11 cellular contexts compared by ENCODE assay signal in genomic region chr6:20266851-20267608, GRCh38. TPM values are rescaled to one million over a fixed set of nuclear protein-coding genes. Genes with fewer than 3 reads are reported as not detected.
DNase-seq lines count a peak whose midpoint lies in the region; ATAC-seq and TF ChIP-seq lines count a peak whose summit lies in the region.
"Had no signal": no experiment of that assay in that cellular context is flagged by ENCODE, and none has a peak within 500 bp of the region (broad histone marks: within the 10 kb centered on the region; RNA-seq: fewer than 3 reads in every experiment).

No MANE protein-coding gene starts in this region.

- H3K36me3 Mint-ChIP-seq in activated naive CD4-positive, alpha-beta T cell treated with anti-CD3 and anti-CD28 coated beads for 36 hours (ENCODE audit: low read depth), result no peaks in the 10 kb centered on the region
- no peaks in the 10 kb centered on the region for H3K36me3 Mint-ChIP-seq in stimulated activated effector memory CD8-positive, alpha-beta T cell treated with anti-CD3 and anti-CD28 coated beads, Interleukin-12 subunit alpha, Interleukin-12 subunit beta, amount 100 ng/mL, for 72 hours

- H3K4me3 Mint-ChIP-seq in activated naive CD4-positive, alpha-beta T cell treated with anti-CD3 and anti-CD28 coated beads for 36 hours, result no peak overlapping the region
- H3K4me3 Mint-ChIP-seq in stimulated activated effector memory CD8-positive, alpha-beta T cell treated with anti-CD3 and anti-CD28 coated beads, Interleukin-12 subunit alpha, Interleukin-12 subunit beta, amount 100 ng/mL, for 72 hours, result peak overlapping the region; percentile 3
- H3K4me3 Mint-ChIP-seq: neural crest cell had no signal

- H4K20me1 ChIP-seq in PC-3 (ENCODE audit: low read length), result no peaks in the 10 kb centered on the region

- peak overlapping the region; percentile 60 for H2AFZ ChIP-seq in PC-3 (ENCODE audit: low read length)

- POLR2A ChIA-PET in PC-3 (lab: Charles Lee; ENCODE audit: unreplicated experiment), result no interaction called here

- peak overlapping the region; percentile 48 for H3K4me2 ChIP-seq in PC-3 (ENCODE audit: low read length)

- no peak overlapping the region for H3K27ac Mint-ChIP-seq in activated naive CD4-positive, alpha-beta T cell treated with anti-CD3 and anti-CD28 coated beads for 36 hours
- H3K27ac Mint-ChIP-seq in stimulated activated effector memory CD8-positive, alpha-beta T cell treated with anti-CD3 and anti-CD28 coated beads, Interleukin-12 subunit alpha, Interleukin-12 subunit beta, amount 100 ng/mL, for 72 hours, result peak overlapping the region; percentile 29

- H3K27me3 ChIP-seq in PC-3 (ENCODE audit: low read length), result no peaks in the 10 kb centered on the region
- H3K27me3 ChIP-seq: ascending aorta had no signal

- no peaks in the 10 kb centered on the region for H3F3A ChIP-seq in PC-3 (ENCODE audit: low read length, unreplicated experiment)

- no peak for TF ChIP-seq CTCF in PC-3 (conservative IDR thresholded peaks at IDR 0.05; ENCODE audit: low read depth, low read length)

- no TSS peak for BruUV-seq in PC-3 (replicated peaks; lab: Mats Ljungman, UMichigan)

- no peaks in the 10 kb centered on the region for H3K79me2 ChIP-seq in PC-3 (ENCODE audit: low read length)

- peak overlapping the region; percentile 94 for H3K27ac ChIP-seq in PC-3 (ENCODE audit: low read length)
- H3K27ac ChIP-seq: ascending aorta had no signal

- H3K4me3 ChIP-seq in PC-3 (ENCODE audit: low read length), result no peak overlapping the region
- H3K4me3 ChIP-seq: ascending aorta had no signal

- intact Hi-C loops in activated naive CD4-positive, alpha-beta T cell treated with anti-CD3 and anti-CD28 coated beads for 36 hours (cut with micrococcal nuclease), result loop anchor here (2.0 kb wide), 2 partner anchors 54 to 64 kb away; partner anchors contain the start of gene MBOAT1
- intact Hi-C loops in PC-3 (cut with micrococcal nuclease), result no loop called here

- H3K9me2 ChIP-seq in PC-3 (replicated peaks; ENCODE audit: low read length), result no peaks in the 10 kb centered on the region

- H3K27me3 Mint-ChIP-seq in activated naive CD4-positive, alpha-beta T cell treated with anti-CD3 and anti-CD28 coated beads for 36 hours (ENCODE audit: low read depth), result no peaks in the 10 kb centered on the region

- H3K9ac ChIP-seq in PC-3 (ENCODE audit: low read length), result peak overlapping the region; percentile 59

- H3K36me3 ChIP-seq in PC-3 (ENCODE audit: low read depth, low read length), result no peaks in the 10 kb centered on the region
- H3K36me3 ChIP-seq: ascending aorta had no signal

- peak; percentile 30 for DNase-seq in activated naive CD4-positive, alpha-beta T cell treated with anti-CD3 and anti-CD28 coated beads for 36 hours
- no peak for DNase-seq in activated naive CD4-positive, alpha-beta T cell (lab: John Stamatoyannopoulos, UW)
- DNase-seq in PC-3 (peak; percentile 87), left lobe of liver (ENCODE audit: low spot score) (no peak)
- no peak for DNase-seq in stimulated activated effector memory CD8-positive, alpha-beta T cell treated with anti-CD3 and anti-CD28 coated beads, Interleukin-12 subunit alpha, Interleukin-12 subunit beta, amount 100 ng/mL, for 72 hours (ENCODE audit: low spot score in 2 of 2)
- no peak for DNase-seq in activated CD4-positive, CD25-positive, alpha-beta regulatory T cell (lab: John Stamatoyannopoulos, UW)
- DNase-seq: MM.1S had no signal

- 0 out of 2 replicates have a peak, but pooled peaks cover 5% of the 10 kb centered on the region for H3K9me3 ChIP-seq in PC-3 (ENCODE audit: low read length)
- H3K9me3 ChIP-seq: ascending aorta had no signal

- H3K9me3 Mint-ChIP-seq in activated naive CD4-positive, alpha-beta T cell treated with anti-CD3 and anti-CD28 coated beads for 36 hours, result peaks cover 1% of the 10 kb centered on the region
- H3K9me3 Mint-ChIP-seq in stimulated activated effector memory CD8-positive, alpha-beta T cell treated with anti-CD3 and anti-CD28 coated beads, Interleukin-12 subunit alpha, Interleukin-12 subunit beta, amount 100 ng/mL, for 72 hours, result no peaks in the 10 kb centered on the region

- peaks cover 12% of the 10 kb centered on the region for H3K4me1 Mint-ChIP-seq in activated naive CD4-positive, alpha-beta T cell treated with anti-CD3 and anti-CD28 coated beads for 36 hours (ENCODE audit: low read depth)
- peaks cover 14% of the 10 kb centered on the region for H3K4me1 Mint-ChIP-seq in stimulated activated effector memory CD8-positive, alpha-beta T cell treated with anti-CD3 and anti-CD28 coated beads, Interleukin-12 subunit alpha, Interleukin-12 subunit beta, amount 100 ng/mL, for 72 hours

- peaks cover 17% of the 10 kb centered on the region for H3K4me1 ChIP-seq in PC-3 (ENCODE audit: insufficient read depth, low read length)

- ATAC-seq in HG02885 (IDR thresholded peaks at IDR 0.05; ENCODE audit: poor library complexity, unreplicated experiment) (peak; percentile 48), PC-3 (peak; percentile 78), HG03571 (IDR thresholded peaks at IDR 0.05; ENCODE audit: unreplicated experiment) (no peak), left lobe of liver (no peak)
- peak; percentile 83 for ATAC-seq in stimulated activated effector memory CD8-positive, alpha-beta T cell treated with anti-CD3 and anti-CD28 coated beads, Interleukin-12 subunit alpha, Interleukin-12 subunit beta, amount 100 ng/mL, for 72 hours

- CTCF ChIA-PET in activated naive CD4-positive, alpha-beta T cell treated with anti-CD3 and anti-CD28 coated beads for 36 hours (lab: Charles Lee), result no interaction called here
- CTCF ChIA-PET in PC-3 (lab: Charles Lee), result no interaction called here

RNA-seq across cellular contexts. Expression of gene MBOAT1, which starts 54.8 kb away (rescaled TPM):
- total RNA-seq in activated naive CD4-positive, alpha-beta T cell treated with anti-CD3 and anti-CD28 coated beads for 36 hours, result 1 to 10 TPM; 6.3 to 7.3 TPM
- total RNA-seq in PC-3 (2014; rRNA removed) (8.4 and 10.3 TPM in 2 replicates), left lobe of liver (4.6 TPM)

Comparison
In these comparisons a context has a peak if more than half of its experiments do, and no peak if none do; other contexts are left out.
1. DNase-seq: peak in activated naive CD4-positive, alpha-beta T cell treated with anti-CD3 and anti-CD28 coated beads for 36 hours (single experiment) and PC-3 (single experiment); none in activated naive CD4-positive, alpha-beta T cell (0 of 4), stimulated activated effector memory CD8-positive, alpha-beta T cell treated with anti-CD3 and anti-CD28 coated beads, Interleukin-12 subunit alpha, Interleukin-12 subunit beta, amount 100 ng/mL, for 72 hours (0 of 2), activated CD4-positive, CD25-positive, alpha-beta regulatory T cell (0 of 4) and left lobe of liver (single experiment).
2. ATAC-seq: peak in HG02885 (single experiment), PC-3 (single experiment) and stimulated activated effector memory CD8-positive, alpha-beta T cell treated with anti-CD3 and anti-CD28 coated beads, Interleukin-12 subunit alpha, Interleukin-12 subunit beta, amount 100 ng/mL, for 72 hours (single experiment); none in HG03571 (single experiment) and left lobe of liver (single experiment).